In genomic region chr9:129310666-129311350, GRCh38 we compare ENCODE assay signal across 23 cellular contexts.
DNase-seq lines count a peak whose midpoint lies in the region; ATAC-seq and TF ChIP-seq lines count a peak whose summit lies in the region.
"Had no signal": no experiment of that assay in that cellular context is flagged by ENCODE, and none has a peak within 500 bp of the region (broad histone marks: within the 10 kb centered on the region; RNA-seq: fewer than 3 reads in every experiment).

No MANE protein-coding gene starts in this region.

- no peak overlapping the region for H3K27ac Mint-ChIP-seq in activated CD4-positive, alpha-beta T cell treated with anti-CD3 and anti-CD28 coated beads, Interleukin-2, amount 10 ng/mL, durations not matched to agents 24 days and 14 days
- H3K27ac Mint-ChIP-seq: nephron progenitor cell; stimulated activated effector memory CD8-positive, alpha-beta T cell treated with anti-CD3 and anti-CD28 coated beads, Interleukin-12 subunit alpha, Interleukin-12 subunit beta, amount 100 ng/mL, for 72 hours; T-helper 1 cell treated with Interleukin-12 subunit alpha and Interleukin-12 subunit beta and Interleukin-4 antibody, amounts not matched to agents 30 μg/mL and 1 μg/mL, for 36 hours had no signal

- H2BK20ac ChIP-seq in IMR-90 (ENCODE audit: low read depth, low read length) = no peak overlapping the region

- no TSS peak for BruUV-seq in IMR-90 (replicated peaks; lab: Mats Ljungman, UMichigan)

- no peak overlapping the region for H3K4me3 Mint-ChIP-seq in activated CD4-positive, alpha-beta T cell treated with anti-CD3 and anti-CD28 coated beads, Interleukin-2, amount 10 ng/mL, durations not matched to agents 24 days and 14 days
- H3K4me3 Mint-ChIP-seq: CD8-positive, alpha-beta memory T cell; nephron progenitor cell; stimulated activated effector memory CD8-positive, alpha-beta T cell treated with anti-CD3 and anti-CD28 coated beads, Interleukin-12 subunit alpha, Interleukin-12 subunit beta, amount 100 ng/mL, for 72 hours; T-helper 1 cell treated with Interleukin-12 subunit alpha and Interleukin-12 subunit beta and Interleukin-4 antibody, amounts not matched to agents 30 μg/mL and 1 μg/mL, for 36 hours had no signal

- H3K18ac ChIP-seq in IMR-90 (ENCODE audit: low read depth, low read length) = no peak overlapping the region

- dilution Hi-C loops in IMR-90 (cut with HindIII; ENCODE audit: low sequenced_read_pairs, unreplicated experiment) = no loop called here

- ATAC-seq in IMR-90 (ENCODE audit: low read depth) = peak; percentile 64
- no peak for ATAC-seq in HG03571 (IDR thresholded peaks at IDR 0.05; ENCODE audit: unreplicated experiment)
- no peak for ATAC-seq in HG03521 (IDR thresholded peaks at IDR 0.05; ENCODE audit: unreplicated experiment)
- ATAC-seq: left ventricle myocardium superior; mucosa of descending colon; pancreas; stimulated activated effector memory CD8-positive, alpha-beta T cell treated with anti-CD3 and anti-CD28 coated beads, Interleukin-12 subunit alpha, Interleukin-12 subunit beta, amount 100 ng/mL, for 72 hours had no signal

- H2AK9ac ChIP-seq in IMR-90 (replicated peaks; ENCODE audit: low read depth, low read length, poor library complexity) = peak overlapping the region; percentile 28

- TF ChIP-seq POLR2A in IMR-90 (IDR thresholded peaks at IDR 0.05; ENCODE audit: low read depth, low read length) = no peak

- H4K5ac ChIP-seq in IMR-90 (ENCODE audit: low read depth, low read length) = no peak overlapping the region

- no peak overlapping the region for H2AFZ ChIP-seq in IMR-90 (replicated peaks; ENCODE audit: low read length, poor library complexity)

- no peak overlapping the region for H3K9ac ChIP-seq in IMR-90 (ENCODE audit: low read depth, low read length)
- H3K9ac ChIP-seq: KMS-11 had no signal

- no peak overlapping the region for H4K8ac ChIP-seq in IMR-90 (ENCODE audit: low read depth in 2 of 2, low read length in 2 of 2)

- no peak overlapping the region for H3K4me2 ChIP-seq in IMR-90 (ENCODE audit: low read depth, low read length)
- H3K4me2 ChIP-seq: KMS-11 had no signal

- no peaks in the 10 kb centered on the region for H3K79me1 ChIP-seq in IMR-90 (ENCODE audit: low read depth in 1 of 2, low read length in 2 of 2)

- H3K36me3 ChIP-seq in IMR-90 (ENCODE audit: control insufficient read depth, insufficient read depth, low read length) = no peaks in the 10 kb centered on the region
- H3K36me3 ChIP-seq: pancreas had no signal

- H3K27ac ChIP-seq in IMR-90 (ENCODE audit: insufficient read depth, low read length) = no peak overlapping the region
- H3K27ac ChIP-seq: KMS-11, pancreas had no signal

- no peak overlapping the region for H3K4me3 ChIP-seq in IMR-90 (ENCODE audit: insufficient read depth, low read depth, low read length)
- no peak overlapping the region for H3K4me3 ChIP-seq in fibroblast of mammary gland (ENCODE audit: control insufficient read depth, low read depth, low read length)
- H3K4me3 ChIP-seq: mucosa of descending colon, pancreas had no signal

- WGBS in IMR-90 (ENCODE audit: extremely low coverage in 2 of 2, insufficient read length in 1 of 2), 2 experiments = 63% methylated on average over 2 of the region's 7 CpGs; no CpG with 5 or more reads in 1 of the 2 experiments

- peaks cover 8% of the 10 kb centered on the region for H3K4me1 ChIP-seq in IMR-90 (ENCODE audit: control insufficient read depth, insufficient read depth, low read length)
- H3K4me1 ChIP-seq: pancreas had no signal

- TF ChIP-seq CTCF in IMR-90 (conservative IDR thresholded peaks at IDR 0.05; ENCODE audit: low read depth, low read length) (no peak), fibroblast of mammary gland (conservative IDR thresholded peaks at IDR 0.05; ENCODE audit: control insufficient read depth, insufficient read depth, low read depth, low read length) (no peak)

- CTCF ChIA-PET in IMR-90 (lab: Yijun Ruan, JAX) = no interaction called here

- H3K23ac ChIP-seq in IMR-90 (ENCODE audit: low read depth, low read length) = no peak overlapping the region

- no peak overlapping the region for H3K14ac ChIP-seq in IMR-90 (replicated peaks; ENCODE audit: low read depth, low read length)

- in situ Hi-C loops in IMR-90 (cut with MboI; ENCODE audit: low sequenced_read_pairs) = no loop called here

- H3K4me1 Mint-ChIP-seq in activated CD4-positive, alpha-beta T cell treated with anti-CD3 and anti-CD28 coated beads, Interleukin-2, amount 10 ng/mL, durations not matched to agents 24 days and 14 days = peaks cover 6% of the 10 kb centered on the region
- H3K4me1 Mint-ChIP-seq: stimulated activated effector memory CD8-positive, alpha-beta T cell treated with anti-CD3 and anti-CD28 coated beads, Interleukin-12 subunit alpha, Interleukin-12 subunit beta, amount 100 ng/mL, for 72 hours had no signal

- no peak overlapping the region for H2AK5ac ChIP-seq in IMR-90 (ENCODE audit: low read depth, low read length)

- intact Hi-C loops in IMR-90 (cut with micrococcal nuclease) = no loop called here
- intact Hi-C loops in posterior vena cava (cut with DNase I) = no loop called here
- intact Hi-C loops in activated CD4-positive, alpha-beta T cell treated with anti-CD3 and anti-CD28 coated beads, Interleukin-2, amount 10 ng/mL, durations not matched to agents 24 days and 14 days (cut with micrococcal nuclease) = no loop called here

- H3K4ac ChIP-seq in IMR-90 (ENCODE audit: low read depth, low read length) = no peak overlapping the region

- POLR2A ChIA-PET in IMR-90 (lab: Charles Lee; ENCODE audit: unreplicated experiment) = interaction anchor here (0.5 kb wide), 1 partner anchor 195 kb away, joined by 3 read pairs; no protein-coding TSS in a partner anchor

- peaks cover 3% of the 10 kb centered on the region; the same call in 1 of the 2 replicates for H3K9me3 ChIP-seq in IMR-90 (ENCODE audit: control insufficient read depth, insufficient read depth, low read length)
- H3K9me3 ChIP-seq: mucosa of descending colon, pancreas had no signal

- DNase-seq in AG20443 (ENCODE audit: low spot score) = peak; percentile 24
- peak; percentile 44 for DNase-seq in IMR-90
- peak; percentile 28 for DNase-seq in fibroblast of mammary gland (ENCODE audit: low read depth)
- DNase-seq in posterior vena cava (ENCODE audit: low spot score) = peak; percentile 3
- no peak for DNase-seq in activated CD4-positive, alpha-beta T cell treated with anti-CD3 and anti-CD28 coated beads, Interleukin-2, amount 10 ng/mL, durations not matched to agents 24 days and 14 days
- DNase-seq in NCI-H1417 treated with DMSO at 0.1 percent for 48 hours (lab: John Stamatoyannopoulos, UW) = no peak
- DNase-seq: activated CD4-positive, alpha-beta T cell treated with anti-CD3 and anti-CD28 coated beads for 48 hours; activated naive CD4-positive, alpha-beta T cell; caudate nucleus; CD8-positive, alpha-beta memory T cell; GDM1; left ventricle myocardium superior; mucosa of descending colon; MV-4-11; NCI-H1694 treated with DMSO at 0.1 percent for 48 hours; NCI-H526 treated with DMSO at 0.1 percent for 48 hours; nephron progenitor cell had no signal

- H3K9me3 Mint-ChIP-seq in activated CD4-positive, alpha-beta T cell treated with anti-CD3 and anti-CD28 coated beads, Interleukin-2, amount 10 ng/mL, durations not matched to agents 24 days and 14 days = no peaks in the 10 kb centered on the region
- H3K9me3 Mint-ChIP-seq: CD8-positive, alpha-beta memory T cell; stimulated activated effector memory CD8-positive, alpha-beta T cell treated with anti-CD3 and anti-CD28 coated beads, Interleukin-12 subunit alpha, Interleukin-12 subunit beta, amount 100 ng/mL, for 72 hours; T-helper 1 cell treated with Interleukin-12 subunit alpha and Interleukin-12 subunit beta and Interleukin-4 antibody, amounts not matched to agents 30 μg/mL and 1 μg/mL, for 36 hours had no signal

- H3K36me3 Mint-ChIP-seq in activated CD4-positive, alpha-beta T cell treated with anti-CD3 and anti-CD28 coated beads, Interleukin-2, amount 10 ng/mL, durations not matched to agents 24 days and 14 days (ENCODE audit: low read depth) = no peaks in the 10 kb centered on the region
- H3K36me3 Mint-ChIP-seq: CD8-positive, alpha-beta memory T cell; stimulated activated effector memory CD8-positive, alpha-beta T cell treated with anti-CD3 and anti-CD28 coated beads, Interleukin-12 subunit alpha, Interleukin-12 subunit beta, amount 100 ng/mL, for 72 hours had no signal

- no peak overlapping the region for H3K56ac ChIP-seq in IMR-90 (ENCODE audit: extremely low read depth, insufficient read depth, low read length)

- H3K27me3 Mint-ChIP-seq in activated CD4-positive, alpha-beta T cell treated with anti-CD3 and anti-CD28 coated beads, Interleukin-2, amount 10 ng/mL, durations not matched to agents 24 days and 14 days = peaks cover 4% of the 10 kb centered on the region
- H3K27me3 Mint-ChIP-seq: CD8-positive, alpha-beta memory T cell had no signal

- no peak overlapping the region for H2BK15ac ChIP-seq in IMR-90 (ENCODE audit: low read depth, low read length)

- H2BK120ac ChIP-seq in IMR-90 (ENCODE audit: low read depth, low read length) = no peak overlapping the region

- no peak overlapping the region for H4K91ac ChIP-seq in IMR-90 (ENCODE audit: insufficient read depth, low read depth, low read length)

- H2BK5ac ChIP-seq in IMR-90 (ENCODE audit: low read depth, low read length, poor library complexity, severe bottlenecking) = no peak overlapping the region

- no peak for TF ChIP-seq RAD21 in IMR-90 (IDR thresholded peaks at IDR 0.05; ENCODE audit: low read length)

- no peaks in the 10 kb centered on the region for H4K20me1 ChIP-seq in IMR-90 (ENCODE audit: insufficient read depth, low read length)

- H3K27me3 ChIP-seq in IMR-90 (ENCODE audit: control insufficient read depth, insufficient read depth, low read length) = no peaks in the 10 kb centered on the region
- H3K27me3 ChIP-seq: pancreas had no signal

- H3K9me1 ChIP-seq in IMR-90 (ENCODE audit: insufficient read depth, low read length) = peaks cover 4% of the 10 kb centered on the region; the same call in 1 of the 2 replicates

TF ChIP-seq in IMR-90, 13 proteins besides CTCF, POLR2A, EP300 and RAD21:
- TF ChIP-seq BHLHE40 (IDR thresholded peaks at IDR 0.05; ENCODE audit: low read depth, low read length) (no peak), MAFK (IDR thresholded peaks at IDR 0.05; ENCODE audit: low read depth, low read length) (no peak), CEBPB (IDR thresholded peaks at IDR 0.05; ENCODE audit: low read depth, low read length) (no peak), MXI1 (IDR thresholded peaks at IDR 0.05; ENCODE audit: borderline replicate concordance, low read depth, low read length) (no peak), FOS (IDR thresholded peaks at IDR 0.05; ENCODE audit: low read depth, low read length) (no peak)

Comparison
In these comparisons a context has a peak if more than half of its experiments do, and no peak if none do; other contexts are left out.
1. DNase-seq: peak in AG20443 (single experiment), IMR-90 (single experiment), fibroblast of mammary gland (single experiment) and posterior vena cava (single experiment); none in activated CD4-positive, alpha-beta T cell treated with anti-CD3 and anti-CD28 coated beads, Interleukin-2, amount 10 ng/mL, durations not matched to agents 24 days and 14 days (single experiment) and NCI-H1417 treated with DMSO at 0.1 percent for 48 hours (single experiment).